Comparison of ENCODE assay signal across 28 cellular contexts in the genomic region with DNA sequence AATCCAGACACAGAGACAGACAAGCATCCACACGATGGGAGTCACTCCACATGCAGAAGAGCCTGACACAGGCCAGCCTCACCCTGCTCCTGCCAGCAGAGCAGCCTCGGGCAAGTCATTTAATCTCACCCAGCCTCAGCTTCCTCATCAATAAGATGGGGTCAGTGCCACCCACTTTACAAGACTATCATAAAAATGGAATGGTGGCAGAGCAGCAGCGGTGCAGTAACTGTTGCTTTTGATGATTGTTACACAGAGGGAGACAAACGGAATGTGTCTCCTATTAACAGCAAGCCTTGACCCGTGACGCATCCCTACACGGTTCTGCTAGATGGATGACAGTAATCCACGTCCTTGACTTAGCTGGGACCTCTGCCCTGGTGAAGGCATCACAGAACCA. TPM values are rescaled to one million over a fixed set of nuclear protein-coding genes. Genes with fewer than 3 reads are reported as not detected.
A peak's percentile ranks its signal among the peaks of the same experiment; 100 is the strongest.
DNase-seq lines count a peak whose midpoint lies in the region; ATAC-seq and TF ChIP-seq lines count a peak whose summit lies in the region.
"Had no signal": no experiment of that assay in that cellular context is flagged by ENCODE, and none has a peak within 500 bp of the region (broad histone marks: within the 10 kb centered on the region; RNA-seq: fewer than 3 reads in every experiment).

No MANE protein-coding gene starts in this region.

- peak in 1 of 2 donors; percentile 42 for TF ChIP-seq POLR2A in adrenal gland (IDR thresholded peaks at IDR 0.05)

- 29 to 52% (median 40%) methylated on average over 7 to 8 of the region's 8 CpGs for WGBS in adrenal gland, 4 donors

- H3K4me1 Mint-ChIP-seq in HFFc6 (ENCODE audit: low read depth), result peaks cover 16% of the 10 kb centered on the region
- H3K4me1 Mint-ChIP-seq: activated CD4-positive, alpha-beta T cell treated with anti-CD3 and anti-CD28 coated beads for 36 hours had no signal

- peak; percentile 77 for ATAC-seq in left colon
- no peak for ATAC-seq in left ventricle myocardium superior
- ATAC-seq: activated CD4-positive, alpha-beta T cell treated with anti-CD3 and anti-CD28 coated beads for 36 hours; HCT116 had no signal

- no peaks in the 10 kb centered on the region for H3K9me3 ChIP-seq in adrenal gland (replicated peaks in 1 of 3)
- H3K9me3 ChIP-seq in skeletal muscle tissue (ENCODE audit: control insufficient read depth in 3 of 3, low read length in 3 of 3), result no peaks in the 10 kb centered on the region
- H3K9me3 ChIP-seq in effector memory CD4-positive, alpha-beta T cell (ENCODE audit: control insufficient read depth, low read length), result no peaks in the 10 kb centered on the region
- H3K9me3 ChIP-seq: esophagus squamous epithelium, sigmoid colon had no signal

- H3K4me3 ChIP-seq in adrenal gland (no peak overlapping the region), skeletal muscle tissue (ENCODE audit: low read length in 3 of 3) (no peak overlapping the region)
- no peak overlapping the region for H3K4me3 ChIP-seq in effector memory CD4-positive, alpha-beta T cell (ENCODE audit: insufficient read depth, low read depth, low read length, poor library complexity, severe bottlenecking)
- H3K4me3 ChIP-seq: esophagus squamous epithelium, sigmoid colon had no signal

- H3K9ac ChIP-seq in skeletal muscle tissue (ENCODE audit: low read depth in 1 of 3, low read length in 3 of 3), result peak overlapping the region in 1 of 3 donors; percentile 11

- no peaks in the 10 kb centered on the region for H3K9me3 Mint-ChIP-seq in HFFc6
- H3K9me3 Mint-ChIP-seq: central memory CD8-positive, alpha-beta T cell; dendritic cell treated with granulocyte-macrophage colony-stimulating factor and Interleukin-4, amounts not matched to agents 40 ng/mL and 50 ng/mL, for 4 days; endodermal cell; memory B cell had no signal

- no peak for DNase-seq in HFFc6
- peak; percentile 65 to 93 (median 91) for DNase-seq in adrenal gland
- DNase-seq in left colon, result peak; percentile 45 to 66
- no peak for DNase-seq in effector memory CD4-positive, alpha-beta T cell
- no peak for DNase-seq in activated gamma-delta T cell (lab: John Stamatoyannopoulos, UW)
- no peak for DNase-seq in DMS 273 (lab: John Stamatoyannopoulos, UW; ENCODE audit: unreplicated experiment)
- DNase-seq in left ventricle myocardium superior, result no peak
- DNase-seq: activated CD4-positive, alpha-beta T cell treated with anti-CD3 and anti-CD28 coated beads for 36 hours; COR-L47; DMS79; endodermal cell; esophagus squamous epithelium; foreskin melanocyte; kidney glomerular epithelial cell; NCI-H2107; NCI-H446; NCI-H748 treated with DMSO at 0.1 percent for 48 hours; posterior cingulate gyrus; SIG-M5; sigmoid colon; stimulated activated CD4-positive, alpha-beta T cell treated with anti-CD3 and anti-CD28 coated beads, Interleukin-4, amount 100 ng/mL, for 1 hour; trophoblast cell had no signal

- peak overlapping the region; percentile 24; the same call in 1 of the 2 replicates for H3K27ac Mint-ChIP-seq in HFFc6
- H3K27ac Mint-ChIP-seq: activated CD4-positive, alpha-beta T cell treated with anti-CD3 and anti-CD28 coated beads for 36 hours; dendritic cell treated with granulocyte-macrophage colony-stimulating factor and Interleukin-4, amounts not matched to agents 40 ng/mL and 50 ng/mL, for 4 days; endodermal cell; memory B cell had no signal

- H3K27me3 ChIP-seq in adrenal gland, result no peaks in the 10 kb centered on the region
- H3K27me3 ChIP-seq in skeletal muscle tissue (ENCODE audit: control insufficient read depth in 3 of 3, insufficient read depth in 3 of 3, low read length in 3 of 3), result no peaks in the 10 kb centered on the region
- H3K27me3 ChIP-seq in effector memory CD4-positive, alpha-beta T cell (replicated peaks; ENCODE audit: control insufficient read depth, insufficient read depth, low read length, poor library complexity, severe bottlenecking), result no peaks in the 10 kb centered on the region
- H3K27me3 ChIP-seq: esophagus squamous epithelium, sigmoid colon had no signal

- no peak for TF ChIP-seq CTCF in HFFc6 (IDR thresholded peaks at IDR 0.05)
- TF ChIP-seq CTCF in adrenal gland (IDR thresholded peaks at IDR 0.05), result peak in 2 of 6 experiments; percentile 10 to 11

- peak overlapping the region; percentile 28 to 97 (median 81) for H3K27ac ChIP-seq in adrenal gland
- H3K27ac ChIP-seq in skeletal muscle tissue (ENCODE audit: low read depth, low read length), result peak overlapping the region; percentile 82
- H3K27ac ChIP-seq in effector memory CD4-positive, alpha-beta T cell (ENCODE audit: insufficient read depth, low read length, poor library complexity, severe bottlenecking), result no peak overlapping the region
- H3K27ac ChIP-seq: C4-2B had no signal

- intact Hi-C loops in adrenal gland (cut with DNase I) (loop anchor here in 1 of 2 donors (10.0 kb wide), 1 partner anchor 132 kb away; a partner anchor contains a TSS), left colon (cut with DNase I, micrococcal nuclease) (no loop called here), left ventricle myocardium superior (cut with micrococcal nuclease) (no loop called here)

- H3K4me1 ChIP-seq in adrenal gland (replicated peaks in 1 of 2) (peaks cover 16 to 26% of the 10 kb centered on the region in 2 donors), skeletal muscle tissue (ENCODE audit: control insufficient read depth in 3 of 3, insufficient read depth in 3 of 3, low read length in 3 of 3) (peaks cover 9 to 45% (median 42%) of the 10 kb centered on the region in 3 donors)
- H3K4me1 ChIP-seq in effector memory CD4-positive, alpha-beta T cell (ENCODE audit: control insufficient read depth, insufficient read depth, low read length, poor library complexity, severe bottlenecking), result no peaks in the 10 kb centered on the region

- H3K27me3 Mint-ChIP-seq in HFFc6 (ENCODE audit: insufficient read depth), result no peaks in the 10 kb centered on the region; the same call in none of the 2 replicates
- H3K27me3 Mint-ChIP-seq: activated CD4-positive, alpha-beta T cell treated with anti-CD3 and anti-CD28 coated beads for 36 hours; central memory CD8-positive, alpha-beta T cell; dendritic cell treated with granulocyte-macrophage colony-stimulating factor and Interleukin-4, amounts not matched to agents 40 ng/mL and 50 ng/mL, for 4 days; memory B cell had no signal

- H3K36me3 ChIP-seq in adrenal gland (replicated peaks in 1 of 2), result peaks cover 0 to 90% of the 10 kb centered on the region in 2 donors
- H3K36me3 ChIP-seq in skeletal muscle tissue (ENCODE audit: control insufficient read depth in 3 of 3, insufficient read depth in 3 of 3, low read length in 3 of 3), result peaks cover 40 to 57% (median 56%) of the 10 kb centered on the region in 3 donors
- peaks cover 60% of the 10 kb centered on the region for H3K36me3 ChIP-seq in effector memory CD4-positive, alpha-beta T cell (ENCODE audit: control insufficient read depth, insufficient read depth, low read length)

- H3K4me3 Mint-ChIP-seq in HFFc6, result no peak overlapping the region
- H3K4me3 Mint-ChIP-seq: activated CD4-positive, alpha-beta T cell treated with anti-CD3 and anti-CD28 coated beads for 36 hours; central memory CD8-positive, alpha-beta T cell; dendritic cell treated with granulocyte-macrophage colony-stimulating factor and Interleukin-4, amounts not matched to agents 40 ng/mL and 50 ng/mL, for 4 days; endodermal cell; memory B cell had no signal

- H3K36me3 Mint-ChIP-seq in HFFc6 (ENCODE audit: low read depth), result peaks cover 5% of the 10 kb centered on the region

RNA-seq across cellular contexts. Expression of a gene that starts 26.0 kb away (rescaled TPM):
- total RNA-seq in HFFc6 (2021; fragmentation: NEBNext Ultra II Directional; extraction: Animal tissue kit (Norgen Biotek cat#: 25700)), result 10 to 100 TPM; 62.6 to 77.7 (median 66.8) TPM
- total RNA-seq in adrenal gland, result 100 to 1,000 TPM in 7 of 8 donors, 10 to 100 TPM in 1; 98.9 to 183 (median 118) TPM
- polyA plus RNA-seq in adrenal gland, result 100 to 1,000 TPM in 1 of 3 donors, 10 to 100 TPM in 2; 48.7 to 268 (median 71.7) TPM
- 10 to 100 TPM; 36.9 to 42.1 TPM for total RNA-seq in left colon
- total RNA-seq in skeletal muscle tissue, result 32.9 TPM
- 25.8 TPM for total RNA-seq in left ventricle myocardium superior

Comparison
In these comparisons a context has a peak if more than half of its experiments do, and no peak if none do; other contexts are left out.
1. DNase-seq: peak in adrenal gland (7 of 7) and left colon (2 of 2); none in HFFc6 (single experiment), effector memory CD4-positive, alpha-beta T cell (0 of 3), activated gamma-delta T cell (single experiment), DMS 273 (single experiment) and left ventricle myocardium superior (single experiment).